ENCODE assay signal across 1 cellular context in genomic region chr18:46294325-46294724, GRCh38.
TF ChIP-seq lines count a peak whose summit lies in the region.

No MANE protein-coding gene starts in this region.

TF ChIP-seq in HepG2, 621 proteins besides CTCF, POLR2A, EP300 and RAD21 (continued from another document):
- TF ChIP-seq, protein P1, sequence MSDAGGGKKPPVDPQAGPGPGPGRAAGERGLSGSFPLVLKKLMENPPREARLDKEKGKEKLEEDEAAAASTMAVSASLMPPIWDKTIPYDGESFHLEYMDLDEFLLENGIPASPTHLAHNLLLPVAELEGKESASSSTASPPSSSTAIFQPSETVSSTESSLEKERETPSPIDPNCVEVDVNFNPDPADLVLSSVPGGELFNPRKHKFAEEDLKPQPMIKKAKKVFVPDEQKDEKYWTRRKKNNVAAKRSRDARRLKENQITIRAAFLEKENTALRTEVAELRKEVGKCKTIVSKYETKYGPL (CRISPR knock-in tag; IDR thresholded peaks at IDR 0.05): no peak
